In genomic region chr12:49129332-49130150, GRCh38 we compare ENCODE assay signal across 8 cellular contexts. TPM values are rescaled to one million over a fixed set of nuclear protein-coding genes. Genes with fewer than 3 reads are reported as not detected.
DNase-seq lines count a peak whose midpoint lies in the region; ATAC-seq and TF ChIP-seq lines count a peak whose summit lies in the region.

No MANE protein-coding gene starts in this region.

- 79% methylated on average over 18 of the region's 18 CpGs for WGBS in hepatocyte (ENCODE audit: low lambda C conversion rate, missing lambda C conversion rate)

- DNase-seq in activated naive CD4-positive, alpha-beta T cell treated with anti-CD3 and anti-CD28 coated beads, Interleukin-2, amount 10 ng/mL, durations not matched to agents 7 days and 5 days = no peak
- DNase-seq in hepatocyte (ENCODE audit: low spot score) (no peak), NCI-H187 (lab: John Stamatoyannopoulos, UW) (no peak), epidermal melanocyte (ENCODE audit: insufficient read length, low spot score) (no peak)
- no peak for DNase-seq in stimulated activated naive B cell treated with anti-CD40 and anti-IgM and Interleukin-4, amounts not matched to agents 10 μg/mL and 1 μg/mL and 100 μg/mL, for 72 hours
- no peak for DNase-seq in stimulated activated CD8-positive, alpha-beta memory T cell treated with anti-CD3 and anti-CD28 coated beads, Interleukin-4, amount 100 ng/mL, for 48 hours

- no peaks in the 10 kb centered on the region for H3K9me3 Mint-ChIP-seq in activated naive CD4-positive, alpha-beta T cell treated with anti-CD3 and anti-CD28 coated beads, Interleukin-2, amount 10 ng/mL, durations not matched to agents 7 days and 5 days
- H3K9me3 Mint-ChIP-seq in stimulated activated naive B cell treated with anti-CD40 and anti-IgM and Interleukin-4, amounts not matched to agents 10 μg/mL and 1 μg/mL and 100 μg/mL, for 72 hours = no peaks in the 10 kb centered on the region

- H3K4me3 ChIP-seq in hepatocyte = peak overlapping the region; percentile 41

- peak overlapping the region; percentile 99 for H3K27ac ChIP-seq in hepatocyte

- no peaks in the 10 kb centered on the region for H3K9me3 ChIP-seq in hepatocyte (ENCODE audit: low read depth)

- H3K27me3 Mint-ChIP-seq in activated naive CD4-positive, alpha-beta T cell treated with anti-CD3 and anti-CD28 coated beads, Interleukin-2, amount 10 ng/mL, durations not matched to agents 7 days and 5 days = peaks cover 12% of the 10 kb centered on the region
- H3K27me3 Mint-ChIP-seq in stimulated activated naive B cell treated with anti-CD40 and anti-IgM and Interleukin-4, amounts not matched to agents 10 μg/mL and 1 μg/mL and 100 μg/mL, for 72 hours = no peaks in the 10 kb centered on the region

- peak overlapping the region; percentile 99 for H3K27ac Mint-ChIP-seq in activated naive CD4-positive, alpha-beta T cell treated with anti-CD3 and anti-CD28 coated beads, Interleukin-2, amount 10 ng/mL, durations not matched to agents 7 days and 5 days
- H3K27ac Mint-ChIP-seq in stimulated activated naive B cell treated with anti-CD40 and anti-IgM and Interleukin-4, amounts not matched to agents 10 μg/mL and 1 μg/mL and 100 μg/mL, for 72 hours = peak overlapping the region; percentile 100

- H2AFZ ChIP-seq in hepatocyte = peak overlapping the region; percentile 22

- no peaks in the 10 kb centered on the region for H3K36me3 ChIP-seq in hepatocyte (replicated peaks; ENCODE audit: insufficient read depth, low read depth)

- peak overlapping the region; percentile 89 for H3K4me2 ChIP-seq in hepatocyte

- peaks cover 22% of the 10 kb centered on the region for H3K79me2 ChIP-seq in hepatocyte

- CTCF ChIA-PET in activated naive CD4-positive, alpha-beta T cell treated with anti-CD3 and anti-CD28 coated beads, Interleukin-2, amount 10 ng/mL, durations not matched to agents 7 days and 5 days (lab: Charles Lee) = interaction anchor here (0.6 to 1.7 kb wide), 15 partner anchors 9 to 141 kb away, joined by 3 to 10 read pairs (median 3); partner anchors contain the start of gene RHEBL1

- peaks cover 56% of the 10 kb centered on the region for H3K4me1 Mint-ChIP-seq in activated naive CD4-positive, alpha-beta T cell treated with anti-CD3 and anti-CD28 coated beads, Interleukin-2, amount 10 ng/mL, durations not matched to agents 7 days and 5 days
- peaks cover 26 to 58% of the 10 kb centered on the region in 2 donors for H3K4me1 Mint-ChIP-seq in stimulated activated naive B cell treated with anti-CD40 and anti-IgM and Interleukin-4, amounts not matched to agents 10 μg/mL and 1 μg/mL and 100 μg/mL, for 72 hours

- ATAC-seq in HG03378 (IDR thresholded peaks at IDR 0.05; ENCODE audit: unreplicated experiment) = peak; percentile 1
- no peak for ATAC-seq in stimulated activated naive B cell treated with anti-CD40 and anti-IgM and Interleukin-4, amounts not matched to agents 10 μg/mL and 1 μg/mL and 100 μg/mL, for 72 hours (replicated peaks)
- ATAC-seq in GM21360 (IDR thresholded peaks at IDR 0.05; ENCODE audit: unreplicated experiment) = no peak

- peaks cover 8% of the 10 kb centered on the region for H4K20me1 ChIP-seq in hepatocyte (ENCODE audit: insufficient read depth, poor library complexity, severe bottlenecking)

- no peaks in the 10 kb centered on the region for H3K9me2 ChIP-seq in hepatocyte (replicated peaks; ENCODE audit: insufficient read depth)

- peaks cover 47% of the 10 kb centered on the region for H3K36me3 Mint-ChIP-seq in activated naive CD4-positive, alpha-beta T cell treated with anti-CD3 and anti-CD28 coated beads, Interleukin-2, amount 10 ng/mL, durations not matched to agents 7 days and 5 days
- H3K36me3 Mint-ChIP-seq in stimulated activated naive B cell treated with anti-CD40 and anti-IgM and Interleukin-4, amounts not matched to agents 10 μg/mL and 1 μg/mL and 100 μg/mL, for 72 hours = peaks cover 36 to 44% of the 10 kb centered on the region in 2 donors

- no peak for TF ChIP-seq CTCF in hepatocyte (IDR thresholded peaks at IDR 0.05; ENCODE audit: poor library complexity)

- peaks cover 18% of the 10 kb centered on the region for H3K4me1 ChIP-seq in hepatocyte (ENCODE audit: insufficient read depth)

- H3K27me3 ChIP-seq in hepatocyte = no peaks in the 10 kb centered on the region

- peak overlapping the region; percentile 96 for H3K4me3 Mint-ChIP-seq in activated naive CD4-positive, alpha-beta T cell treated with anti-CD3 and anti-CD28 coated beads, Interleukin-2, amount 10 ng/mL, durations not matched to agents 7 days and 5 days
- peak overlapping the region; percentile 84 to 99 for H3K4me3 Mint-ChIP-seq in stimulated activated naive B cell treated with anti-CD40 and anti-IgM and Interleukin-4, amounts not matched to agents 10 μg/mL and 1 μg/mL and 100 μg/mL, for 72 hours

RNA-seq across cellular contexts. Expression of gene TUBA1B, which starts 1.7 kb away (rescaled TPM):
- 652 and 722 TPM in 2 replicates for total RNA-seq in hepatocyte
- polyA plus RNA-seq in hepatocyte = 558 and 608 TPM in 2 replicates

RNA-seq across cellular contexts. Expression of gene LMBR1L, which starts 18.9 kb away (rescaled TPM):
- total RNA-seq in hepatocyte = 33.3 and 55.1 TPM in 2 replicates
- 74.1 and 79.8 TPM in 2 replicates for polyA plus RNA-seq in hepatocyte

RNA-seq across cellular contexts. Expression of gene DHH, which starts 34.9 kb away (rescaled TPM):
- 0.28 TPM in 1 of 2 replicates, not detected in the other for total RNA-seq in hepatocyte
- not detected in 2 replicates for polyA plus RNA-seq in hepatocyte

RNA-seq across cellular contexts. Expression of gene TUBA1A, which starts 59.3 kb away (rescaled TPM):
- total RNA-seq in hepatocyte = 358 and 379 TPM in 2 replicates
- polyA plus RNA-seq in hepatocyte = 333 and 338 TPM in 2 replicates

RNA-seq across cellular contexts. Expression of gene RHEBL1, which starts 59.8 kb away (rescaled TPM):
- 0.30 TPM in 1 of 2 replicates, not detected in the other for total RNA-seq in hepatocyte
- polyA plus RNA-seq in hepatocyte = not detected in 2 replicates
